ENCODE assay signal across 8 cellular contexts in genomic region chr3:23916152-23916885, GRCh38. TPM values are rescaled to one million over a fixed set of nuclear protein-coding genes. Genes with fewer than 3 reads are reported as not detected.
DNase-seq lines count a peak whose midpoint lies in the region; ATAC-seq, FAIRE-seq and TF ChIP-seq lines count a peak whose summit lies in the region.

No MANE protein-coding gene starts in this region.

- peaks cover 39% of the 10 kb centered on the region for H3K36me3 ChIP-seq in mesodermal cell (ENCODE audit: control insufficient read depth, insufficient read depth, low read length)

- peak; percentile 48 for ATAC-seq in GM21723 (IDR thresholded peaks at IDR 0.05; ENCODE audit: unreplicated experiment)

- H3K27ac ChIP-seq in mesodermal cell (ENCODE audit: low read depth, low read length, severe bottlenecking) = peak overlapping the region; percentile 63

- TF ChIP-seq EP300 in Ishikawa (IDR thresholded peaks at IDR 0.05; ENCODE audit: borderline replicate concordance) = no peak

- H3K9me3 ChIP-seq in mesodermal cell (ENCODE audit: control insufficient read depth, low read length) = no peaks in the 10 kb centered on the region

- H3K4me3 ChIP-seq in GM12865 (ENCODE audit: low read depth, low read length) (peak overlapping the region; percentile 75), choroid plexus epithelial cell (ENCODE audit: low read depth, low read length) (peak overlapping the region; percentile 99), mesodermal cell (ENCODE audit: extremely low read depth, insufficient read depth, low read length, poor library complexity, severe bottlenecking) (peak overlapping the region; percentile 97)

- no peak for DNase-seq in GM12865 (ENCODE audit: low read depth)
- DNase-seq in choroid plexus epithelial cell (ENCODE audit: low read depth) = no peak
- DNase-seq in ureter (ENCODE audit: low spot score) = peak; percentile 54
- DNase-seq in midbrain (lab: John Stamatoyannopoulos, UW) = no peak
- DNase-seq in urothelium cell line (ENCODE audit: low spot score) = no peak

- TF ChIP-seq RAD21 in Ishikawa (IDR thresholded peaks at IDR 0.05; ENCODE audit: low read depth) = 0 out of 2 replicates have a peak, but pooled peaks have one; percentile 1

- H3K4me1 ChIP-seq in mesodermal cell (ENCODE audit: control insufficient read depth, insufficient read depth, low read length, poor library complexity, severe bottlenecking) = peaks cover 6% of the 10 kb centered on the region

- 3 to 4% methylated on average over 30 to 32 of the region's 48 CpGs for WGBS in mesodermal cell (ENCODE audit: insufficient coverage in 2 of 2), 2 experiments

- no peak for FAIRE-seq in urothelium cell line (lab: Jason Lieb, UNC)

- no peak for TF ChIP-seq CTCF in GM12865 (IDR thresholded peaks at IDR 0.05; ENCODE audit: insufficient read depth, low read depth, low read length, missing control alignments)
- no peak for TF ChIP-seq CTCF in choroid plexus epithelial cell (conservative IDR thresholded peaks at IDR 0.05; ENCODE audit: low read depth, low read length)

TF ChIP-seq in Ishikawa, 13 proteins besides CTCF, POLR2A, EP300 and RAD21:
- no peak for TF ChIP-seq TAF1 (IDR thresholded peaks at IDR 0.05; ENCODE audit: low read depth)
- TF ChIP-seq REST (IDR thresholded peaks at IDR 0.05; ENCODE audit: low read depth) = 0 out of 2 replicates have a peak, but pooled peaks have one; percentile 4
- TF ChIP-seq ZBTB7A (IDR thresholded peaks at IDR 0.05; ENCODE audit: low read depth) = no peak; the same call in 1 of the 2 replicates
- no peak for TF ChIP-seq MAX (IDR thresholded peaks at IDR 0.05)
- no peak for TF ChIP-seq NFIC (IDR thresholded peaks at IDR 0.05)

RNA-seq across cellular contexts. Expression of gene NKIRAS1, which starts 0.5 kb away (rescaled TPM):
- 8.6 TPM for polyA plus RNA-seq in mesodermal cell (2013, experiment 1 of 2)
- polyA plus RNA-seq in mesodermal cell (2013, experiment 2 of 2) = 9.7 TPM
- 4.9 TPM for total RNA-seq in ureter

RNA-seq across cellular contexts. Expression of gene RPL15, which starts 0.6 kb away (rescaled TPM):
- 3,796 TPM for polyA plus RNA-seq in mesodermal cell (2013, experiment 1 of 2)
- 3,333 TPM for polyA plus RNA-seq in mesodermal cell (2013, experiment 2 of 2)
- total RNA-seq in ureter = 1,981 TPM

RNA-seq across cellular contexts. Expression of gene NR1D2, which starts 28.8 kb away (rescaled TPM):
- 33.4 TPM for polyA plus RNA-seq in mesodermal cell (2013, experiment 1 of 2)
- polyA plus RNA-seq in mesodermal cell (2013, experiment 2 of 2) = 36.2 TPM
- total RNA-seq in ureter = 41.4 TPM
